ENCODE assay signal across 8 cellular contexts in the genomic region with DNA sequence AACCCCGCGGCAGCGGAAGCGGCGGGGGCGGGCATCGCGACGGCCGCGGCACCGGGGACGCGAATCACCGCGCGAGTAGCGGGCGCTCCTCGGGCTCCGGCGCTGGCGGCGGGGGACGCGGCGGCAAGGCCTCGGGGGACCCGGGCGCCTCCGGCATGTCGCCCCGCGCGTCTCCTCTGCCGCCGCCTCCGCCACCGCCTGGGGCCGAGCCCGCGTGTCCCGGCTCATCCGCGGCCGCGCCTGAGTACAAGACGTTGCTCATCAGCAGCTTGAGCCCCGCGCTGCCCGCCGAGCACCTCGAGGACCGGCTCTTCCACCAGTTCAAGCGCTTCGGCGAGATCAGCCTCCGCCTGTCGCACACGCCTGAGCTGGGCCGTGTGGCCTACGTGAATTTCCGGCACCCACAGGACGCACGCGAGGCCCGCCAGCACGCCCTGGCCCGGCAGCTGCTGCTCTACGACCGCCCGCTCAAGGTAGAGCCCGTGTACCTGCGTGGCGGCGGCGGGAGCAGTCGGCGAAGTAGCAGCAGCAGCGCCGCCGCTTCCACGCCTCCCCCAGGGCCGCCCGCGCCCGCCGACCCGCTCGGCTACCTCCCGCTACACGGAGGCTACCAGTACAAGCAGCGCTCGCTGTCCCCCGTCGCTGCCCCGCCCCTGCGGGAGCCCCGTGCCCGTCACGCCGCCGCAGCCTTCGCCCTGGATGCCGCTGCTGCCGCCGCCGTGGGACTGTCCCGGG. TPM values are rescaled to one million over a fixed set of nuclear protein-coding genes. Genes with fewer than 3 reads are reported as not detected.
DNase-seq lines count a peak whose midpoint lies in the region; ATAC-seq and TF ChIP-seq lines count a peak whose summit lies in the region.

No MANE protein-coding gene starts in this region.

- H3K4me3 Mint-ChIP-seq in immature natural killer cell, result peak overlapping the region; percentile 75 to 82 (median 81)

- H3K9me3 Mint-ChIP-seq in immature natural killer cell, result no peaks in the 10 kb centered on the region

- in situ Hi-C loops in brain microvascular endothelial cell (cut with HindIII; ENCODE audit: low pct_ligation_motif_present, low sequenced_read_pairs), result no loop called here

- ATAC-seq in GM18867 (IDR thresholded peaks at IDR 0.05; ENCODE audit: unreplicated experiment) (peak; percentile 12), HG02885 (IDR thresholded peaks at IDR 0.05; ENCODE audit: poor library complexity, unreplicated experiment) (peak; percentile 12)

- peaks cover 4 to 7% (median 4%) of the 10 kb centered on the region in 3 donors for H3K27me3 Mint-ChIP-seq in immature natural killer cell (ENCODE audit: low read depth in 3 of 3)

- no peaks in the 10 kb centered on the region for H3K27me3 ChIP-seq in brain microvascular endothelial cell (replicated peaks)

- peak overlapping the region in 5 of 6 donors; percentile 76 to 88 (median 85) for H3K27ac Mint-ChIP-seq in immature natural killer cell

- peak in 4 of 5 donors; percentile 37 to 64 (median 51) for DNase-seq in T-helper 1 cell
- DNase-seq in brain microvascular endothelial cell, result peak; percentile 12
- peak in 1 of 3 donors; percentile 58 for DNase-seq in immature natural killer cell
- peak; percentile 47 to 56 for DNase-seq in stimulated activated CD4-positive, alpha-beta T cell treated with anti-CD3 and anti-CD28 coated beads, Interleukin-2, amount 100 ng/mL, for 24 hours
- no peak for DNase-seq in NK-92 (lab: John Stamatoyannopoulos, UW; ENCODE audit: unreplicated experiment)
- no peak for DNase-seq in DMS79 (lab: John Stamatoyannopoulos, UW)

- peaks cover 59 to 75% of the 10 kb centered on the region in 2 donors for H3K4me1 Mint-ChIP-seq in immature natural killer cell

- H3K4me3 ChIP-seq in brain microvascular endothelial cell (ENCODE audit: low read depth, low read length), result peak overlapping the region; percentile 71

- H3K36me3 ChIP-seq in brain microvascular endothelial cell (replicated peaks), result peaks cover 57% of the 10 kb centered on the region

- peak overlapping the region; percentile 91 for H3K27ac ChIP-seq in brain microvascular endothelial cell

- TF ChIP-seq CTCF in brain microvascular endothelial cell (IDR thresholded peaks at IDR 0.05; ENCODE audit: low read depth, low read length, missing control alignments), result no peak

- H3K36me3 Mint-ChIP-seq in immature natural killer cell, result peaks cover 5 to 39% (median 12%) of the 10 kb centered on the region in 3 donors

RNA-seq across cellular contexts. Expression of gene RBM15B, which starts 0.6 kb away (rescaled TPM):
- polyA plus RNA-seq in immature natural killer cell, result 10 to 100 TPM; 10.3 to 12.1 (median 11.3) TPM

RNA-seq across cellular contexts. Expression of gene MANF, which starts 6.6 kb away (rescaled TPM):
- 100 to 1,000 TPM in 1 of 3 donors, 10 to 100 TPM in 2; 58.7 to 109 (median 82.4) TPM for polyA plus RNA-seq in immature natural killer cell

Comparison
In these comparisons a context has a peak if more than half of its experiments do, and no peak if none do; other contexts are left out.
1. DNase-seq: peak in T-helper 1 cell (4 of 5), brain microvascular endothelial cell (single experiment) and stimulated activated CD4-positive, alpha-beta T cell treated with anti-CD3 and anti-CD28 coated beads, Interleukin-2, amount 100 ng/mL, for 24 hours (2 of 2); none in NK-92 (single experiment) and DMS79 (single experiment).